Comparison of ENCODE assay signal across 8 cellular contexts in the genomic region with DNA sequence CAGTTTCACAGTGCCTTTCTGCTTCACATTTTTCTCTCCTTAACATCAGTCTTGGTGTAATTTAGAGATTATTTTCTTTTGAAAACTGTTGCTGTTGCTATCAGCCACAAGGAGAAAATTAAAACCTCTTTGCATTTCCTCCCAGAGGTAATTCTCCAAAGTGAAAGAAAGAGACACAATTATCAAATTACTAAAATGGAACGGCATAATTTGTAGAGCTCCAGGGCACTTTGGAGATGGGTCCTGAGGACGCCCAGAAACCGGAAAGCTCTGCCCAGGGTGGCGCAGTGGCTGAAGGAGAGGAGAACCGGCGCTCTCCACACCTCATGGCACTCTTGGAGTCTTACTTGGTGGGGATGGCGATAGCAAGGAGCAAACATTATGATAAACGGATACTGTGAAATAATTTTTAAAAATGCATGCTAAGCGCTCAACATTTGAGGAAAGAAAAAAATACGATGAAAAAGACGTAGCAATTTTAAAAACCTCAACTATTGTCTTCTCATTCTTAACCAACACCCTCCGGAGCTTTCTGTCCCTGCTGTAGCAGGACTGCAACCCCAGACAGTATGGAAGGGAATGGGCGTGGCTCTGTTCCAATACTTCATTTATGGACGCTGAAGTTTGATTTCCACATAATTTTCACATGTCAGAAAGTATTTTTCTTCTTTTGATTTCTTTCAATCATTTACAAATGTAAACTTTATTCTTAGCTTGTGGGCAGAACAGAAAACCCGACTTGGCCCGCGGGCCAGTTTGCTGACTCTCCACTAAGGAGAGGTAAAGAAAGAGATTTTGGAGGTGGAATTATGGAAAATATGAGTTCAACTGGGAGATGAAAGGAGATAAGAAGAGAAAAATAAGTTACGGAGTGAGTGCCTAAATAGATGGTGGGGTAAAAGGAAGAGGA. TPM values are rescaled to one million over a fixed set of nuclear protein-coding genes. Genes with fewer than 3 reads are reported as not detected.
A peak's percentile ranks its signal among the peaks of the same experiment; 100 is the strongest.
DNase-seq lines count a peak whose midpoint lies in the region; ATAC-seq and TF ChIP-seq lines count a peak whose summit lies in the region.

No MANE protein-coding gene starts in this region.

- no peaks in the 10 kb centered on the region for H3K36me3 ChIP-seq in neural progenitor cell

- H3K4me3 ChIP-seq in HFF-Myc (replicated peaks; ENCODE audit: low read depth, low read length) (peak overlapping the region; percentile 76), epithelial cell of proximal tubule (ENCODE audit: low read depth, low read length) (peak overlapping the region; percentile 77), neural progenitor cell (peak overlapping the region; percentile 45)

- H3K27me3 ChIP-seq in neural progenitor cell: peaks cover 39% of the 10 kb centered on the region

- TF ChIP-seq CTCF in HFF-Myc (IDR thresholded peaks at IDR 0.05; ENCODE audit: low read depth, low read length, missing control alignments) (no peak), epithelial cell of proximal tubule (conservative IDR thresholded peaks at IDR 0.05; ENCODE audit: low read depth, low read length) (no peak), neural progenitor cell (IDR thresholded peaks at IDR 0.05) (no peak)

- H3F3A ChIP-seq in neural progenitor cell (ENCODE audit: low read depth): peaks cover 14% of the 10 kb centered on the region

- ATAC-seq in HG03280 (IDR thresholded peaks at IDR 0.05; ENCODE audit: unreplicated experiment) (no peak), GM19023 (IDR thresholded peaks at IDR 0.05; ENCODE audit: unreplicated experiment) (no peak)

- H4K20me1 ChIP-seq in neural progenitor cell (ENCODE audit: low read depth): no peaks in the 10 kb centered on the region

- peak overlapping the region; percentile 82 for H3K4me2 ChIP-seq in neural progenitor cell

- peak overlapping the region; percentile 98 for H3K27ac Mint-ChIP-seq in T-helper 2 cell treated with Interferon-gamma antibody and Interleukin-4, amounts not matched to agents 5 μg/mL and 100 μg/mL, for 36 hours
- no peak overlapping the region for H3K27ac Mint-ChIP-seq in neural progenitor cell

- no peak overlapping the region for H3K27ac ChIP-seq in neural progenitor cell

- H3K79me2 ChIP-seq in neural progenitor cell (ENCODE audit: low read depth): no peaks in the 10 kb centered on the region

- H3K4me1 ChIP-seq in neural progenitor cell: peaks cover 14% of the 10 kb centered on the region

- H3K27me3 Mint-ChIP-seq in T-helper 2 cell treated with Interferon-gamma antibody and Interleukin-4, amounts not matched to agents 5 μg/mL and 100 μg/mL, for 36 hours (ENCODE audit: low read depth): no peaks in the 10 kb centered on the region
- H3K27me3 Mint-ChIP-seq in neural progenitor cell (ENCODE audit: insufficient read depth, low read depth): peaks cover 22% of the 10 kb centered on the region

- H3K4me3 Mint-ChIP-seq in T-helper 2 cell treated with Interferon-gamma antibody and Interleukin-4, amounts not matched to agents 5 μg/mL and 100 μg/mL, for 36 hours: peak overlapping the region; percentile 96
- H3K4me3 Mint-ChIP-seq in neural progenitor cell: peak overlapping the region; percentile 84

- H2AFZ ChIP-seq in neural progenitor cell (replicated peaks): peak overlapping the region; percentile 27

- peaks cover 55% of the 10 kb centered on the region for H3K36me3 Mint-ChIP-seq in T-helper 2 cell treated with Interferon-gamma antibody and Interleukin-4, amounts not matched to agents 5 μg/mL and 100 μg/mL, for 36 hours (ENCODE audit: low read depth)
- H3K36me3 Mint-ChIP-seq in neural progenitor cell: no peaks in the 10 kb centered on the region

- H3K9me3 ChIP-seq in neural progenitor cell (ENCODE audit: low read depth): no peaks in the 10 kb centered on the region

- H3K4me1 Mint-ChIP-seq in T-helper 2 cell treated with Interferon-gamma antibody and Interleukin-4, amounts not matched to agents 5 μg/mL and 100 μg/mL, for 36 hours (ENCODE audit: low read depth): peaks cover 35% of the 10 kb centered on the region
- peaks cover 24% of the 10 kb centered on the region for H3K4me1 Mint-ChIP-seq in neural progenitor cell

- H3K9me3 Mint-ChIP-seq in T-helper 2 cell treated with Interferon-gamma antibody and Interleukin-4, amounts not matched to agents 5 μg/mL and 100 μg/mL, for 36 hours: peaks cover 2% of the 10 kb centered on the region
- H3K9me3 Mint-ChIP-seq in neural progenitor cell: no peaks in the 10 kb centered on the region

- H3K9ac ChIP-seq in neural progenitor cell: no peak overlapping the region

- DNase-seq in AG08395 (ENCODE audit: low spot score) (peak; percentile 49), HFF-Myc (ENCODE audit: extremely low read depth, low read depth) (no peak), epithelial cell of proximal tubule (ENCODE audit: low read depth) (no peak), neural progenitor cell (ENCODE audit: low spot score) (no peak)
- no peak for DNase-seq in T-helper 2 cell treated with Interferon-gamma antibody and Interleukin-4, amounts not matched to agents 5 μg/mL and 100 μg/mL, for 36 hours (ENCODE audit: low spot score)
- DNase-seq in effector CD4-positive, alpha-beta T cell: no peak

RNA-seq across cellular contexts. Expression of a gene that starts 1.1 kb away (rescaled TPM):
- total RNA-seq in epithelial cell of proximal tubule (575 and 947 TPM in 2 replicates), neural progenitor cell (ENCODE audit: low replicate concordance) (4.4 and 5.4 TPM in 2 replicates)

RNA-seq across cellular contexts. Expression of a gene that starts 42.0 kb away (rescaled TPM):
- 216 and 394 TPM in 2 replicates for total RNA-seq in epithelial cell of proximal tubule
- total RNA-seq in neural progenitor cell (ENCODE audit: low replicate concordance): 0.54 and 1.1 TPM in 2 replicates

RNA-seq across cellular contexts. Expression of a gene that starts 53.2 kb away (rescaled TPM):
- not detected in 2 replicates for total RNA-seq in epithelial cell of proximal tubule
- not detected in 2 replicates for total RNA-seq in neural progenitor cell (ENCODE audit: low replicate concordance)

Comparison
In these comparisons a context has a peak if more than half of its experiments do, and no peak if none do; other contexts are left out.
1. RNA of a gene that starts 1.1 kb away (total RNA-seq): 575 to 947 TPM in epithelial cell of proximal tubule; 4.4 to 5.4 TPM in neural progenitor cell; every median in the first group is over 10 times any median in the second.
2. RNA of a gene that starts 42.0 kb away (total RNA-seq): 216 to 394 TPM in epithelial cell of proximal tubule; 0.54 to 1.1 TPM in neural progenitor cell; every median in the first group is over 100 times any median in the second.
3. Peak in every context shown above with its lines, with median percentiles within 50 percentile points of each other: H3K4me3 ChIP-seq.